In the genomic region with DNA sequence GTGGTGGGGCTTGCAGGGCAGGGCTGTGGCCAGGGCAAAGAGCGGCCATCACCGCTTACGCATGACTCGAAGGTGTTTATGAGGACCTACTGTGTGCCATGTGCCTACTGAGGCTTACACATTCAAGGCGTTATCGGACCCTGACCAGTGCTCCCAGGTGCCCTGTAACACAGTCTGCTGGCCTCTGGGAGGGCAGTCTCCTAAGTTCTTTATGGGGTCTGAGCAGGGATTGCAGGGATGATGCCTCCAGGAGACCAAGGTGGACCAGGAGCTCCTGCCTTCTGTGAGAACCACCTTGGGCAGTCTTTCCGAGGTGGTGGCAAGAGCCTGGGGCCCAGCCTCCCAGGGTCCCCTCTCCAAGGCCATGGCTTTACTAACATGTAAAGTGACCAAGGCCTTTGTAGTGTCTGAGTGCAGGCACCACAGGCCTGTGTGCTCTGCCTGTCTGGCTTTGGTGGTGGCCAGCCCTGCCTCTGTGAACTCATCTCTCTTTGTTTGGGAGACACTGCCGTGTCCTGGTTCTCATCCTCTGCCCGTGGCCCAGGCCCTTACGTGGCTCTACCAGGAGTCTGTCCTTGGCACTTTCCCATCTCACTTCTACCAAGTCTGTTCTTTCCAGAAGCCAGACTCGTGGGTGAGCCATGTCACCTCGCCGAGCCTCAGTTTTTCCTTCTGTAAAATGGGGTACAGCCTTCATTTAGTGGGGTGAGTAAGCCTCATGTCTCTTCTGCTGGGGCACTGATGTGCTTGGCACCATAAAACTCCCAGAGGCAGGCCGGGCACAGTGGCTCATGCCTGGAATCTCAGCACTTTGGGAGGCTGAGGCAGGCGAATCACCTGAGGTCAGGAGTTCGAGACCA, we compare ENCODE assay signal across 25 cellular contexts. TPM values are rescaled to one million over a fixed set of nuclear protein-coding genes. Genes with fewer than 3 reads are reported as not detected.
DNase-seq lines count a peak whose midpoint lies in the region; ATAC-seq, FAIRE-seq and TF ChIP-seq lines count a peak whose summit lies in the region.
"Had no signal": no experiment of that assay in that cellular context is flagged by ENCODE, and none has a peak within 500 bp of the region (broad histone marks: within the 10 kb centered on the region; RNA-seq: fewer than 3 reads in every experiment).

No MANE protein-coding gene starts in this region.

- H3K9me3 ChIP-seq in K562 (replicated peaks; ENCODE audit: control insufficient read depth, insufficient read depth, low read depth, low read length) (no peaks in the 10 kb centered on the region), osteoblast (ENCODE audit: low read depth, low read length) (no peaks in the 10 kb centered on the region)
- H3K9me3 ChIP-seq: BLaER1, Caco-2, SJSA1 had no signal

- peaks cover 8% of the 10 kb centered on the region for H3K9me1 ChIP-seq in K562 (ENCODE audit: control insufficient read depth, insufficient read depth, low read length)

- DNase-seq in K562 (ENCODE audit: extremely low read depth in 1 of 4, low spot score in 3 of 4), result no peak
- DNase-seq in osteoblast (ENCODE audit: insufficient read length, low spot score, missing footprints), result peak; percentile 73
- DNase-seq in SIG-M5 (lab: John Stamatoyannopoulos, UW), result no peak
- no peak for DNase-seq in DMS114 treated with DMSO at 0.1 percent for 48 hours (lab: John Stamatoyannopoulos, UW; ENCODE audit: unreplicated experiment)
- DNase-seq: Caco-2; CD4-positive, alpha-beta memory T cell; DMS 273 treated with DMSO at 0.1 percent for 48 hours; DND-41; Karpas-422; MV-4-11; NCI-H1105 treated with DMSO at 0.1 percent for 48 hours; NCI-H2029 treated with DMSO at 0.1 percent for 48 hours; NCI-H226; NCI-H524; OCI-M1 had no signal

- CTCF ChIA-PET in K562 (lab: Yijun Ruan, JAX; ENCODE audit: low intra/inter-chr PET ratio), result no interaction called here

- TF ChIP-seq RAD21 in K562 (CRISPR knock-in tag; conservative IDR thresholded peaks at IDR 0.05 in 1 of 2, IDR thresholded peaks at IDR 0.05 in 1 of 2), result no peak

- H3K27ac ChIP-seq in C4-2B, result peak overlapping the region; percentile 36; the same call in 1 of the 2 replicates
- H3K27ac ChIP-seq in K562 (ENCODE audit: extremely low read depth, low read depth, low read length), result no peak overlapping the region; the same call in 2 of the 3 replicates
- H3K27ac ChIP-seq in osteoblast (ENCODE audit: low read depth, low read length), result no peak overlapping the region
- H3K27ac ChIP-seq: BLaER1, SJSA1 had no signal

- H3K36me3 ChIP-seq in K562 (ENCODE audit: control insufficient read depth, insufficient read depth, low read length), result peaks cover 10% of the 10 kb centered on the region; the same call in 2 of the 3 replicates
- H3K36me3 ChIP-seq in osteoblast (ENCODE audit: insufficient read depth, low read length), result no peaks in the 10 kb centered on the region
- H3K36me3 ChIP-seq: BLaER1 had no signal

- in situ Hi-C loops in K562 (cut with MboI), result no loop called here

- intact Hi-C loops in K562 (cut with micrococcal nuclease), result loop anchor here (1.0 to 5.0 kb wide), 2 partner anchors 19 to 38 kb away; a partner anchor contains a TSS

- TF ChIP-seq EP300 in K562 (IDR thresholded peaks at IDR 0.05; ENCODE audit: low read length), result no peak

- no peak for TF ChIP-seq POLR2A in K562 (conservative IDR thresholded peaks at IDR 0.05)

- FAIRE-seq in K562 (lab: Jason Lieb, UNC), result no peak
- FAIRE-seq: GM12891, HTR-8/SVneo, RCC 7860 had no signal

- H4K20me1 ChIP-seq in K562 (replicated peaks; ENCODE audit: control insufficient read depth, insufficient read depth, low read length) (peaks cover 8% of the 10 kb centered on the region), osteoblast (ENCODE audit: insufficient read depth, low read length) (peaks cover 6% of the 10 kb centered on the region)

- H3K27me3 ChIP-seq in K562 (ENCODE audit: control insufficient read depth in 2 of 2, insufficient read depth in 2 of 2, low read length in 2 of 2) (no peaks in the 10 kb centered on the region), osteoblast (ENCODE audit: insufficient read depth, low read length) (no peaks in the 10 kb centered on the region)
- H3K27me3 ChIP-seq: BLaER1, SJSA1 had no signal

- POLR2A ChIA-PET in K562 (lab: Yijun Ruan, JAX), result no interaction called here

- no peak for ATAC-seq in K562
- ATAC-seq: GM23338, HCT116 had no signal

- no TSS peak for BruUV-seq in K562 (replicated peaks; lab: Mats Ljungman, UMichigan)

- H3K4me1 ChIP-seq in K562 (replicated peaks in 1 of 2; ENCODE audit: control insufficient read depth in 2 of 2, insufficient read depth in 2 of 2, low read length in 2 of 2), result peaks cover 24 to 59% of the 10 kb centered on the region in 2 experiments; a peak in 4 of 5 replicates
- H3K4me1 ChIP-seq in osteoblast (ENCODE audit: insufficient read depth, low read length), result peaks cover 4% of the 10 kb centered on the region

- H3K4me3 ChIP-seq in K562 (no peak overlapping the region), osteoblast (ENCODE audit: insufficient read depth, low read length) (no peak overlapping the region)
- H3K4me3 ChIP-seq: BLaER1, GM23338, SJSA1 had no signal

- peak overlapping the region in 1 of 2 experiments; percentile 42; a peak in 1 of 4 replicates for H3K9ac ChIP-seq in K562 (ENCODE audit: insufficient read depth in 1 of 2, low read depth in 2 of 2, low read length in 2 of 2)
- H3K9ac ChIP-seq: BLaER1 had no signal

- H3K4me2 ChIP-seq in K562 (ENCODE audit: insufficient read depth, low read length), result no peak overlapping the region
- no peak overlapping the region for H3K4me2 ChIP-seq in osteoblast (ENCODE audit: insufficient read depth, low read length)
- H3K4me2 ChIP-seq: BLaER1, GM23338 had no signal

- TF ChIP-seq CTCF in C4-2B (conservative IDR thresholded peaks at IDR 0.05) (no peak), K562 (IDR thresholded peaks at IDR 0.05 in 2 of 3, conservative IDR thresholded peaks at IDR 0.05 in 1 of 3; ENCODE audit: insufficient read depth in 2 of 3, low read depth in 1 of 3, low read length in 3 of 3) (no peak), osteoblast (IDR thresholded peaks at IDR 0.05; ENCODE audit: extremely low read depth, low read depth, low read length) (no peak)

- H3K79me2 ChIP-seq in K562 (ENCODE audit: control insufficient read depth, insufficient read depth, low read length) (peaks cover 22% of the 10 kb centered on the region), osteoblast (ENCODE audit: insufficient read depth, low read length) (no peaks in the 10 kb centered on the region)

- H2AFZ ChIP-seq in K562 (ENCODE audit: low read depth, low read length) (no peak overlapping the region), osteoblast (ENCODE audit: low read length) (no peak overlapping the region)
- H2AFZ ChIP-seq: GM23338 had no signal

- 77% methylated on average over 16 of the region's 16 CpGs for WGBS in K562 (ENCODE audit: insufficient coverage, low coverage, missing lambda C conversion rate)

RNA-seq across cellular contexts. Expression of a gene that starts 3.4 kb away (rescaled TPM):
- total RNA-seq in K562 (2011; cell fraction: chromatin; rRNA removed; ENCODE audit: low replicate concordance), result 68.6 and 254 TPM in 2 replicates
- 327 and 339 TPM in 2 replicates for total RNA-seq in K562 (2011; cell fraction: nucleolus; rRNA removed)
- 222 and 253 TPM in 2 replicates for total RNA-seq in K562 (2011; cell fraction: nucleoplasm; rRNA removed)
- total RNA-seq in K562 (2014; rRNA removed) (87.8 and 120 TPM in 2 replicates), K562 (2014; rRNA removed; fragmentation: Illumina TruSeq; extraction: Trizol) (29.7 and 44.9 TPM in 2 replicates), K562 (2015; rRNA removed; fragmentation: Illumina TruSeq; extraction: Trizol) (68.0 and 68.2 TPM in 2 replicates), K562 (2021) (173 and 185 TPM in 2 replicates), osteoblast (1.5 and 3.3 TPM in 2 replicates)
- polyA plus RNA-seq in K562 (2011; rRNA removed) (159 and 208 TPM in 2 replicates), K562 (2014; fragmentation: Illumina TruSeq; extraction: Trizol) (167 and 172 TPM in 2 replicates), K562 (2014; fragmentation: Nextera tagmentation; extraction: Ambion mirVana) (1 to 10 TPM; 1.4 to 7.6 TPM), K562 (2014; rRNA removed) (140 and 156 TPM in 2 replicates)
- polyA plus RNA-seq in K562 (2011; cell fraction: cytosol; rRNA removed), result 393 and 921 TPM in 2 replicates
- 163 and 222 TPM in 2 replicates for polyA plus RNA-seq in K562 (2011; cell fraction: nucleus; rRNA removed)
- polyA plus RNA-seq in K562 (2012), result 104 and 149 TPM in 2 replicates
- 64.8 and 150 TPM in 2 replicates for polyA minus RNA-seq in K562 (2011; rRNA and poly(A)+ RNA removed)
- 129 and 147 TPM in 2 replicates for polyA minus RNA-seq in K562 (2011; cell fraction: cytosol; rRNA and poly(A)+ RNA removed)
- polyA minus RNA-seq in K562 (2011; cell fraction: nucleus; rRNA and poly(A)+ RNA removed), result 33.9 and 38.4 TPM in 2 replicates

RNA-seq across cellular contexts. Expression of a gene that starts 18.8 kb away (rescaled TPM):
- total RNA-seq in K562 (2011; cell fraction: chromatin; rRNA removed; ENCODE audit: low replicate concordance), result 66.4 and 86.5 TPM in 2 replicates
- 51.9 and 66.7 TPM in 2 replicates for total RNA-seq in K562 (2011; cell fraction: nucleolus; rRNA removed)
- total RNA-seq in K562 (2011; cell fraction: nucleoplasm; rRNA removed), result 36.2 and 47.7 TPM in 2 replicates
- total RNA-seq in K562 (2014; rRNA removed) (16.8 and 17.3 TPM in 2 replicates), K562 (2014; rRNA removed; fragmentation: Illumina TruSeq; extraction: Trizol) (7.1 and 7.5 TPM in 2 replicates), K562 (2015; rRNA removed; fragmentation: Illumina TruSeq; extraction: Trizol) (4.0 and 5.8 TPM in 2 replicates), K562 (2021) (16.4 and 18.9 TPM in 2 replicates), osteoblast (not detected in 2 replicates)
- polyA plus RNA-seq in K562 (2011; rRNA removed) (15.9 and 16.2 TPM in 2 replicates), K562 (2014; fragmentation: Illumina TruSeq; extraction: Trizol) (14.3 and 20.0 TPM in 2 replicates), K562 (2014; fragmentation: Nextera tagmentation; extraction: Ambion mirVana) (1 to 10 TPM; 4.1 to 7.7 TPM), K562 (2014; rRNA removed) (16.4 and 19.9 TPM in 2 replicates)
- polyA plus RNA-seq in K562 (2011; cell fraction: cytosol; rRNA removed), result 11.8 and 31.5 TPM in 2 replicates
- polyA plus RNA-seq in K562 (2011; cell fraction: nucleus; rRNA removed), result 30.9 and 68.9 TPM in 2 replicates
- 4.7 and 6.4 TPM in 2 replicates for polyA plus RNA-seq in K562 (2012)
- polyA minus RNA-seq in K562 (2011; rRNA and poly(A)+ RNA removed), result 2.7 and 10.0 TPM in 2 replicates
- 6.5 and 11.1 TPM in 2 replicates for polyA minus RNA-seq in K562 (2011; cell fraction: cytosol; rRNA and poly(A)+ RNA removed)
- polyA minus RNA-seq in K562 (2011; cell fraction: nucleus; rRNA and poly(A)+ RNA removed), result 5.6 and 11.8 TPM in 2 replicates
- total RNA-seq: Caco-2; CD4-positive, alpha-beta memory T cell; GM23338; M059J; SJSA1 had no signal
- polyA plus RNA-seq: CD4-positive, alpha-beta memory T cell; GM23338; IgD-negative memory B cell had no signal

RNA-seq across cellular contexts. Expression of a gene that starts 21.9 kb away (rescaled TPM):
- 24.3 and 89.6 TPM in 2 replicates for total RNA-seq in K562 (2011; cell fraction: chromatin; rRNA removed; ENCODE audit: low replicate concordance)
- 88.4 and 100 TPM in 2 replicates for total RNA-seq in K562 (2011; cell fraction: nucleolus; rRNA removed)
- total RNA-seq in K562 (2011; cell fraction: nucleoplasm; rRNA removed), result 53.4 and 62.0 TPM in 2 replicates
- 195 and 231 TPM in 2 replicates for total RNA-seq in K562 (2014; rRNA removed)
- 45.0 and 59.5 TPM in 2 replicates for total RNA-seq in K562 (2014; rRNA removed; fragmentation: Illumina TruSeq; extraction: Trizol)
- total RNA-seq in K562 (2015; rRNA removed; fragmentation: Illumina TruSeq; extraction: Trizol), result 97.7 and 98.0 TPM in 2 replicates
- 198 TPM in 2 replicates for total RNA-seq in K562 (2021)
- polyA plus RNA-seq in K562 (2011; rRNA removed), result 123 and 130 TPM in 2 replicates
- polyA plus RNA-seq in K562 (2011; cell fraction: cytosol; rRNA removed), result 232 and 546 TPM in 2 replicates
- 82.4 and 119 TPM in 2 replicates for polyA plus RNA-seq in K562 (2011; cell fraction: nucleus; rRNA removed)
- 204 and 231 TPM in 2 replicates for polyA plus RNA-seq in K562 (2012)
- 103 and 216 TPM in 2 replicates for polyA plus RNA-seq in K562 (2014; fragmentation: Illumina TruSeq; extraction: Trizol)
- polyA plus RNA-seq in K562 (2014; fragmentation: Nextera tagmentation; extraction: Ambion mirVana), result 10 to 100 TPM in 1 of 2 experiments, 1 to 10 TPM in 1; 8.4 to 29.9 TPM
- 192 and 280 TPM in 2 replicates for polyA plus RNA-seq in K562 (2014; rRNA removed)
- 86.2 and 149 TPM in 2 replicates for polyA minus RNA-seq in K562 (2011; rRNA and poly(A)+ RNA removed)
- polyA minus RNA-seq in K562 (2011; cell fraction: cytosol; rRNA and poly(A)+ RNA removed), result 121 and 135 TPM in 2 replicates
- 32.2 and 35.5 TPM in 2 replicates for polyA minus RNA-seq in K562 (2011; cell fraction: nucleus; rRNA and poly(A)+ RNA removed)
- total RNA-seq in osteoblast, result 17.7 and 23.9 TPM in 2 replicates

RNA-seq across cellular contexts. Expression of a gene that starts 22.2 kb away (rescaled TPM):
- 125 and 253 TPM in 2 replicates for total RNA-seq in K562 (2011; cell fraction: chromatin; rRNA removed; ENCODE audit: low replicate concordance)
- total RNA-seq in K562 (2011; cell fraction: nucleolus; rRNA removed), result 134 and 153 TPM in 2 replicates
- 139 and 167 TPM in 2 replicates for total RNA-seq in K562 (2011; cell fraction: nucleoplasm; rRNA removed)
- 68.1 and 101 TPM in 2 replicates for total RNA-seq in K562 (2014; rRNA removed)
- 63.4 and 70.4 TPM in 2 replicates for total RNA-seq in K562 (2014; rRNA removed; fragmentation: Illumina TruSeq; extraction: Trizol)
- 61.8 and 62.1 TPM in 2 replicates for total RNA-seq in K562 (2015; rRNA removed; fragmentation: Illumina TruSeq; extraction: Trizol)
- 67.3 and 74.0 TPM in 2 replicates for total RNA-seq in K562 (2021)
- 73.8 and 74.4 TPM in 2 replicates for polyA plus RNA-seq in K562 (2011; rRNA removed)
- polyA plus RNA-seq in K562 (2011; cell fraction: cytosol; rRNA removed), result 85.6 and 94.0 TPM in 2 replicates
- polyA plus RNA-seq in K562 (2011; cell fraction: nucleus; rRNA removed), result 83.1 and 130 TPM in 2 replicates
- polyA plus RNA-seq in K562 (2012), result 61.5 and 73.9 TPM in 2 replicates
- 119 and 133 TPM in 2 replicates for polyA plus RNA-seq in K562 (2014; fragmentation: Illumina TruSeq; extraction: Trizol)
- 100 to 1,000 TPM in 1 of 2 experiments, 10 to 100 TPM in 1; 80.3 to 188 TPM for polyA plus RNA-seq in K562 (2014; fragmentation: Nextera tagmentation; extraction: Ambion mirVana)
- 95.7 and 110 TPM in 2 replicates for polyA plus RNA-seq in K562 (2014; rRNA removed)
- 81.4 and 85.1 TPM in 2 replicates for polyA minus RNA-seq in K562 (2011; rRNA and poly(A)+ RNA removed)
- 32.2 and 35.0 TPM in 2 replicates for polyA minus RNA-seq in K562 (2011; cell fraction: cytosol; rRNA and poly(A)+ RNA removed)
- 27.0 and 36.4 TPM in 2 replicates for polyA minus RNA-seq in K562 (2011; cell fraction: nucleus; rRNA and poly(A)+ RNA removed)
- 20.0 and 23.2 TPM in 2 replicates for total RNA-seq in osteoblast

RNA-seq across cellular contexts. Expression of a gene that starts 34.4 kb away (rescaled TPM):
- 23.0 and 64.6 TPM in 2 replicates for total RNA-seq in K562 (2011; cell fraction: chromatin; rRNA removed; ENCODE audit: low replicate concordance)
- total RNA-seq in K562 (2011; cell fraction: nucleolus; rRNA removed), result 33.3 and 43.0 TPM in 2 replicates
- total RNA-seq in K562 (2011; cell fraction: nucleoplasm; rRNA removed), result 24.9 and 26.8 TPM in 2 replicates
- total RNA-seq in K562 (2014; rRNA removed) (4.8 TPM in 2 replicates), K562 (2014; rRNA removed; fragmentation: Illumina TruSeq; extraction: Trizol) (1.0 and 1.3 TPM in 2 replicates), K562 (2015; rRNA removed; fragmentation: Illumina TruSeq; extraction: Trizol) (1.3 TPM in 2 replicates), K562 (2021) (8.3 and 10.3 TPM in 2 replicates), osteoblast (not detected in 2 replicates)
- polyA plus RNA-seq in K562 (2011; rRNA removed) (3.5 and 6.1 TPM in 2 replicates), K562 (2014; fragmentation: Illumina TruSeq; extraction: Trizol) (2.8 and 5.7 TPM in 2 replicates), K562 (2014; fragmentation: Nextera tagmentation; extraction: Ambion mirVana) (under 1 TPM; 0.13 to 0.21 TPM), K562 (2014; rRNA removed) (4.1 and 10.9 TPM in 2 replicates)
- polyA plus RNA-seq in K562 (2011; cell fraction: cytosol; rRNA removed), result 1.9 and 10.1 TPM in 2 replicates
- 15.8 and 47.9 TPM in 2 replicates for polyA plus RNA-seq in K562 (2011; cell fraction: nucleus; rRNA removed)
- polyA plus RNA-seq in K562 (2012), result 7.4 and 8.2 TPM in 2 replicates
- 2.4 and 2.5 TPM in 2 replicates for polyA minus RNA-seq in K562 (2011; rRNA and poly(A)+ RNA removed)
- polyA minus RNA-seq in K562 (2011; cell fraction: cytosol; rRNA and poly(A)+ RNA removed), result 2.2 and 4.6 TPM in 2 replicates
- 9.6 and 12.8 TPM in 2 replicates for polyA minus RNA-seq in K562 (2011; cell fraction: nucleus; rRNA and poly(A)+ RNA removed)
- total RNA-seq: Caco-2, M059J, SJSA1 had no signal
